Comparison of ENCODE assay signal across 21 cellular contexts in genomic region chr11:115488945-115489344, GRCh38. TPM values are rescaled to one million over a fixed set of nuclear protein-coding genes. Genes with fewer than 3 reads are reported as not detected.
DNase-seq lines count a peak whose midpoint lies in the region; ATAC-seq, FAIRE-seq and TF ChIP-seq lines count a peak whose summit lies in the region.
"Had no signal": no experiment of that assay in that cellular context is flagged by ENCODE, and none has a peak within 500 bp of the region (broad histone marks: within the 10 kb centered on the region; RNA-seq: fewer than 3 reads in every experiment).

No MANE protein-coding gene starts in this region.

- TF ChIP-seq CTCF in bronchial epithelial cell (IDR thresholded peaks at IDR 0.05; ENCODE audit: insufficient read depth, low read length, severe bottlenecking) (no peak), lung (IDR thresholded peaks at IDR 0.05; ENCODE audit: control extremely low read depth, extremely low read depth) (no peak), colonic mucosa (IDR thresholded peaks at IDR 0.05) (no peak)

- no peak overlapping the region for H3K9ac ChIP-seq in colonic mucosa (ENCODE audit: low read depth in 2 of 2, low read length in 2 of 2)

- H3K27ac ChIP-seq in lung (ENCODE audit: low read depth in 1 of 2, low read length in 1 of 2) (no peak overlapping the region), colonic mucosa (no peak overlapping the region)
- H3K27ac ChIP-seq: gastroesophageal sphincter, sigmoid colon had no signal

- H3K27me3 ChIP-seq in bronchial epithelial cell (ENCODE audit: control insufficient read depth, insufficient read depth, low read length) = no peaks in the 10 kb centered on the region
- H3K27me3 ChIP-seq in lung (ENCODE audit: control insufficient read depth, insufficient read depth) = no peaks in the 10 kb centered on the region
- H3K27me3 ChIP-seq in colonic mucosa = no peaks in the 10 kb centered on the region
- H3K27me3 ChIP-seq: gastroesophageal sphincter, sigmoid colon had no signal

- intact Hi-C loops in colonic mucosa (cut with DNase I) = no loop called here

- H3K4me1 Mint-ChIP-seq in stimulated activated memory B cell treated with anti-CD40 and anti-IgM and Interleukin-4, amounts not matched to agents 10 μg/mL and 1 μg/mL and 100 μg/mL, for 72 hours = no peaks in the 10 kb centered on the region
- H3K4me1 Mint-ChIP-seq: activated naive CD8-positive, alpha-beta T cell treated with anti-CD3 and anti-CD28 coated beads for 36 hours; IgD-negative memory B cell; T-helper 17 cell had no signal

- no peak overlapping the region for H3K4me3 ChIP-seq in bronchial epithelial cell (ENCODE audit: low read depth, low read length)
- no peak overlapping the region for H3K4me3 ChIP-seq in lung
- H3K4me3 ChIP-seq in colonic mucosa = no peak overlapping the region
- H3K4me3 ChIP-seq: gastroesophageal sphincter, sigmoid colon had no signal

- H3K4me1 ChIP-seq in lung (ENCODE audit: control insufficient read depth in 2 of 2, insufficient read depth in 2 of 2, low read length in 2 of 2) (no peaks in the 10 kb centered on the region), colonic mucosa (no peaks in the 10 kb centered on the region)
- H3K4me1 ChIP-seq: gastroesophageal sphincter, sigmoid colon had no signal

- in situ Hi-C loops in ACHN (cut with HindIII; ENCODE audit: low pct_ligation_motif_present, low pct_unique_long_range_greater_than_20kb, low sequenced_read_pairs) = no loop called here

- no peak for FAIRE-seq in bronchial epithelial cell (lab: Jason Lieb, UNC)

- 57 to 69% methylated on average over 3 of the region's 3 CpGs for WGBS in lung, 2 donors

- H3K9me3 Mint-ChIP-seq in stimulated activated memory B cell treated with anti-CD40 and anti-IgM and Interleukin-4, amounts not matched to agents 10 μg/mL and 1 μg/mL and 100 μg/mL, for 72 hours = peaks cover 9% of the 10 kb centered on the region

- ATAC-seq in lung (ENCODE audit: insufficient read depth, low FRiP score) = peak; percentile 46
- ATAC-seq in stimulated activated memory B cell treated with anti-CD40 and anti-IgM and Interleukin-4, amounts not matched to agents 10 μg/mL and 1 μg/mL and 100 μg/mL, for 72 hours = no peak
- ATAC-seq: gastroesophageal sphincter, HCT116, T-helper 17 cell had no signal

- H3K27me3 Mint-ChIP-seq in stimulated activated memory B cell treated with anti-CD40 and anti-IgM and Interleukin-4, amounts not matched to agents 10 μg/mL and 1 μg/mL and 100 μg/mL, for 72 hours = peaks cover 35% of the 10 kb centered on the region
- H3K27me3 Mint-ChIP-seq: IgD-negative memory B cell, T-helper 17 cell had no signal

- H3K27ac Mint-ChIP-seq in stimulated activated memory B cell treated with anti-CD40 and anti-IgM and Interleukin-4, amounts not matched to agents 10 μg/mL and 1 μg/mL and 100 μg/mL, for 72 hours = no peak overlapping the region
- H3K27ac Mint-ChIP-seq: activated naive CD8-positive, alpha-beta T cell treated with anti-CD3 and anti-CD28 coated beads for 36 hours; IgD-negative memory B cell; T-helper 17 cell had no signal

- H3K36me3 Mint-ChIP-seq in stimulated activated memory B cell treated with anti-CD40 and anti-IgM and Interleukin-4, amounts not matched to agents 10 μg/mL and 1 μg/mL and 100 μg/mL, for 72 hours = no peaks in the 10 kb centered on the region
- H3K36me3 Mint-ChIP-seq: IgD-negative memory B cell had no signal

- H3K9me3 ChIP-seq in lung (ENCODE audit: control insufficient read depth in 2 of 2, insufficient read depth in 1 of 2, low read length in 1 of 2) (no peaks in the 10 kb centered on the region), colonic mucosa (no peaks in the 10 kb centered on the region)
- H3K9me3 ChIP-seq: gastroesophageal sphincter, sigmoid colon had no signal

- H3K36me3 ChIP-seq in bronchial epithelial cell (ENCODE audit: control insufficient read depth, insufficient read depth, low read length) = no peaks in the 10 kb centered on the region
- H3K36me3 ChIP-seq in lung (ENCODE audit: control insufficient read depth in 2 of 2, insufficient read depth in 2 of 2, low read length in 2 of 2) = no peaks in the 10 kb centered on the region
- H3K36me3 ChIP-seq in colonic mucosa = no peaks in the 10 kb centered on the region
- H3K36me3 ChIP-seq: gastroesophageal sphincter, sigmoid colon had no signal

- DNase-seq in ACHN (peak; percentile 93), HT1080 (ENCODE audit: low read depth) (peak; percentile 70), bronchial epithelial cell (ENCODE audit: low read depth) (peak; percentile 87), lung (ENCODE audit: low spot score) (no peak), colonic mucosa (no peak), Kasumi-1 (lab: John Stamatoyannopoulos, UW) (no peak)
- DNase-seq in NK-92 treated with Interleukin-12 subunit alpha and Interleukin-12 subunit beta, amount 100 ng/mL, for 24 hours (lab: John Stamatoyannopoulos, UW) = no peak
- DNase-seq: activated CD4-positive, alpha-beta T cell treated with anti-CD3 and anti-CD28 coated beads for 4 hours; activated naive CD8-positive, alpha-beta T cell treated with anti-CD3 and anti-CD28 coated beads for 36 hours; Calu3; midbrain; NCI-H1048; NCI-H82; occipital lobe; sigmoid colon; stimulated activated CD4-positive, alpha-beta T cell treated with anti-CD3 and anti-CD28 coated beads, Interleukin-4, amount 100 ng/mL, for 24 hours; T-helper 17 cell had no signal

- no peak overlapping the region for H3K4me3 Mint-ChIP-seq in stimulated activated memory B cell treated with anti-CD40 and anti-IgM and Interleukin-4, amounts not matched to agents 10 μg/mL and 1 μg/mL and 100 μg/mL, for 72 hours
- H3K4me3 Mint-ChIP-seq: activated naive CD8-positive, alpha-beta T cell treated with anti-CD3 and anti-CD28 coated beads for 36 hours; IgD-negative memory B cell; T-helper 17 cell had no signal

RNA-seq across cellular contexts. Expression of gene CADM1, which starts 15.3 kb away (rescaled TPM):
- total RNA-seq in HT1080 (2014; rRNA removed; shearing (Covaris generic)) = 30.1 and 30.8 TPM in 2 replicates
- 35.2 and 38.4 TPM in 2 replicates for polyA plus RNA-seq in HT1080 (2015; cell fraction: cytosol; rRNA removed)
- polyA plus RNA-seq in HT1080 (2015; cell fraction: nucleus; rRNA removed) = 79.5 and 90.2 TPM in 2 replicates
- 1.6 and 14.2 TPM in 2 replicates for total RNA-seq in bronchial epithelial cell
- 100 to 1,000 TPM in 1 of 2 donors, 10 to 100 TPM in 1; 91.3 to 243 TPM for total RNA-seq in lung
- 10 to 100 TPM; 31.7 to 64.6 TPM for polyA plus RNA-seq in lung
- total RNA-seq in colonic mucosa = 1 to 10 TPM; 5.2 to 6.4 TPM
- total RNA-seq: activated naive CD8-positive, alpha-beta T cell treated with anti-CD3 and anti-CD28 coated beads for 36 hours had no signal

Comparison
In these comparisons a context has a peak if more than half of its experiments do, and no peak if none do; other contexts are left out.
1. DNase-seq: peak in ACHN (single experiment), HT1080 (single experiment) and bronchial epithelial cell (single experiment); none in lung (single experiment), NK-92 treated with Interleukin-12 subunit alpha and Interleukin-12 subunit beta, amount 100 ng/mL, for 24 hours (single experiment), colonic mucosa (single experiment) and Kasumi-1 (0 of 2).